ENCODE assay signal across 1 cellular context in the genomic region with DNA sequence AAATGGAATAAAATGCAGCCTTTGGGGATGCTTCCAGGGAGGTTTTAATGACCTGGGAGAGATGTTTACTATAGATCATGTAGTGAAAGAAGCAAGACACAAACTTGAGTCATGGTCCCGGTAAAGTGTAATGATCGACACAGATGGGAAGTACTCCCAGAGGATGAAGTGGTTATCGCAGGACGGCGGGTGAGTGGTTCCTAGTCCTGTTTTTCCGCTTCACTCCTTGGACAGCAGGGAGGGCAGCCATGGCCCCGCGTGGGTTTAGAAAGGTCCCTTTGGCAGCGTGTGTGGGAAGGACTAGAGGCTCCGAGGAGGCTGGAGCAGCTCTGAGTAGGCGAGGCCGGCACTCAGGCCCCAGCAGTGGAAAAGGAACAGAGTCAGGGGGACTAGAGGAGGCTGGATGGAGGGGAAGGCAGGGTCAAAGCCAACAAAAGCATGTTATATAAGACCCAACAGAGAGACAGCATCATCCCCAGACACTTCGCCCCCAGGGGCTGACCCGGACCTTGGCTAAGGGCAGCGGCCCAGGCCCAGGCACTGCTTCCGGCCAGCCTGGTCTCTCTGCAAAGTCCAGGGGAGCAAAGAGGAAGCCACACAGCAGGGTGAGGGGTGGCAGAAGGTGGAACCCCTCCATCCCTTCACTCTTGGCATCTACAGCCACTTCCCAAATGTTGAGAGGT.
TF ChIP-seq lines count a peak whose summit lies in the region.

No MANE protein-coding gene starts in this region.

TF ChIP-seq in HepG2, 621 proteins besides CTCF, POLR2A, EP300 and RAD21 (continued from another document):
- TF ChIP-seq ZNF138 (CRISPR knock-in tag; IDR thresholded peaks at IDR 0.05; ENCODE audit: low read depth): no peak
- peak; percentile 75; the same call in 1 of the 2 replicates for TF ChIP-seq ZBTB33 (CRISPR knock-in tag; IDR thresholded peaks at IDR 0.05)
- no peak for TF ChIP-seq NFRKB (IDR thresholded peaks at IDR 0.05)
- TF ChIP-seq ZBTB38 (CRISPR knock-in tag; IDR thresholded peaks at IDR 0.05): peak; percentile 51; the same call in 1 of the 2 replicates
- TF ChIP-seq CBX5 (CRISPR knock-in tag; IDR thresholded peaks at IDR 0.05; ENCODE audit: borderline replicate concordance): no peak
- TF ChIP-seq MEIS1 (CRISPR knock-in tag; IDR thresholded peaks at IDR 0.05; ENCODE audit: borderline replicate concordance): no peak
